Comparison of ENCODE assay signal across 8 cellular contexts in the genomic region with DNA sequence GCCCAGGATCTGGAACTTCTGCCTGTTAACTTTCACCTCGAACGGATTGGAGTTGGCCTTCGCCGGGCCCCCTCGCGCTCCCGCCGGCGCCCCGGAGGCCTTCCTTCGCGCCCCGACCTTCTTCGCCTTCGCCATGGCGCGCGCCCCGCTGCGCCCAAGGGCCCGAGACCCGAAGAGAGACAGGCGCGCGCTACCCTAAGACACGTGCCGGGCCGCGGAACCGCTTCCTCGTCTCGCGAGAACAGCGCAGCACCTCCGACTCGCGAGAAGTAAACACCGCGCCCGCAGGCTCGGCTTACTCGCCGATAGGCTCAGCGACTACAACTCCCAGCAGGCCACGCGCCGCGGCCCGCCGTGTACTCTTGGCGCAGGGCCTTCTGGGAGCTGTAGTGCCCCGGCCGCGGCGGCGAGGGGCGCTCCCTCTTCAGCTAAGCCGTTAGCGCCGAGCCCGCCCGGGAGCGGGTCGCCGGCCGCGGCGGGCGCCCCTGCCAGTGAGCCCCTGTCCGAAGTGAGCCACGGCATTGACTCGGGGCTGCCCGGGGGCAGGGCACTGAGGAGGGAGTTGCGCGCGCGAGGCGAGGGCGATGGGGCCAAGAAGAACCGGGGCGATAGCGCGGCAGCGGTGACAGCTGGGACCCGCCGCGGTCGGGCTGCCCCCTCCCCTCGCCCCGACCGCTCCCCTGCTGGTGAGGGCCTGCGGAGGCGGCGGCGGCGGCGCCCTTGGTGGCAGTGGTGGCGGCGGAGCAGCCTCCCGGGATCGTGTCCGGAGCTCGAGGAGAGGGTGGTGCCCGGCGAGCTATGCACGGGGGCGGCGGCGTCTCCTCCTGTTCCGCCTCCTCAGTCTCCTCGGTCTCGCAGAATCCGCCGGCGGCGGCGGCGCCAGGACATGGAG. TPM values are rescaled to one million over a fixed set of nuclear protein-coding genes. Genes with fewer than 3 reads are reported as not detected.
DNase-seq lines count a peak whose midpoint lies in the region; ATAC-seq, FAIRE-seq and TF ChIP-seq lines count a peak whose summit lies in the region.

A gene (plus strand): TSS at position 387 of the 892 bp plus-strand sequence. CDS start 500 bp downstream, at position 887.
A gene (minus strand): TSS at position 222 of the 892 bp plus-strand sequence. CDS start 87 bp downstream, at position 135.

- peak within 1 kb of the TSS; percentile 94 for H3K27ac ChIP-seq in keratinocyte (ENCODE audit: control insufficient read depth, insufficient read depth, low read length)

- dilution Hi-C loops in keratinocyte (cut with MboI; ENCODE audit: extremely low pct_ligation_motif_present, low sequenced_read_pairs): no loop called here

- peak within 1 kb of the TSS; percentile 99 for H3K9ac ChIP-seq in keratinocyte (ENCODE audit: control insufficient read depth, extremely low read depth, insufficient read depth, low read length)

- TF ChIP-seq CTCF in keratinocyte (optimal IDR thresholded peaks at IDR 0.05 in 1 of 3, IDR thresholded peaks at IDR 0.05 in 1 of 3, conservative IDR thresholded peaks at IDR 0.05 in 1 of 3; ENCODE audit: extremely low read depth in 1 of 3, insufficient read depth in 2 of 3, low read length in 3 of 3): peak in 2 of 3 experiments; percentile 35 to 53

- peak within 1 kb of the TSS; percentile 82 to 96 (median 95) for H3K4me3 ChIP-seq in keratinocyte (ENCODE audit: control insufficient read depth in 2 of 3, extremely low read depth in 1 of 3, insufficient read depth in 2 of 3, low read depth in 1 of 3, low read length in 3 of 3)

- H3K4me2 ChIP-seq in keratinocyte (ENCODE audit: control insufficient read depth, extremely low read depth, insufficient read depth, low read depth, low read length): peak within 1 kb of the TSS; percentile 88

- ATAC-seq in GM19043 (IDR thresholded peaks at IDR 0.05; ENCODE audit: low read depth, unreplicated experiment) (peak; percentile 85), HG03354 (IDR thresholded peaks at IDR 0.05; ENCODE audit: poor library complexity, severe bottlenecking, unreplicated experiment) (peak; percentile 91)
- peak; percentile 92 to 93 for ATAC-seq in activated CD4-positive, CD25-positive, alpha-beta regulatory T cell treated with anti-CD3 and anti-CD28 coated beads, Interleukin-2, amount 50 U/mL, for 24 hours

- no peak for FAIRE-seq in keratinocyte (lab: Jason Lieb, UNC)

- peak within 1 kb of the TSS; percentile 83 for H2AFZ ChIP-seq in keratinocyte (ENCODE audit: control insufficient read depth, low read length)

- H3K9me3 ChIP-seq in keratinocyte (ENCODE audit: control insufficient read depth, low read depth, low read length): no peaks in the 10 kb centered on the region

- peaks cover 13% of the 10 kb centered on the region for H4K20me1 ChIP-seq in keratinocyte (ENCODE audit: control insufficient read depth, extremely low read depth, insufficient read depth, low read length)

- DNase-seq in Ammon's horn (ENCODE audit: low spot score) (peak; percentile 99), NCI-H345 treated with DMSO at 0.1 percent for 48 hours (lab: John Stamatoyannopoulos, UW; ENCODE audit: unreplicated experiment) (peak; percentile 81), cerebellar cortex (ENCODE audit: low spot score) (peak; percentile 97), keratinocyte (ENCODE audit: low read depth, low spot score) (peak; percentile 92)
- peak; percentile 92 to 96 (median 94) for DNase-seq in stimulated activated CD4-positive, alpha-beta T cell treated with anti-CD3 and anti-CD28 coated beads, Interleukin-12 subunit alpha, Interleukin-12 subunit beta, amount 100 ng/mL, for 48 hours (ENCODE audit: low read depth in 2 of 3, low spot score in 1 of 3)

- peaks cover 14% of the 10 kb centered on the region for H3K4me1 ChIP-seq in keratinocyte (ENCODE audit: control insufficient read depth, extremely low read depth, insufficient read depth, low read length)

- H3K79me2 ChIP-seq in keratinocyte (ENCODE audit: control insufficient read depth, insufficient read depth, low read length): peaks cover 45% of the 10 kb centered on the region

- peaks cover under 1 to 15% of the 10 kb centered on the region in 2 experiments for H3K36me3 ChIP-seq in keratinocyte (ENCODE audit: control insufficient read depth in 2 of 2, extremely low read depth in 1 of 2, insufficient read depth in 2 of 2, low read length in 2 of 2)

- no peaks in the 10 kb centered on the region for H3K27me3 ChIP-seq in keratinocyte (ENCODE audit: control insufficient read depth, extremely low read depth, insufficient read depth, low read length)

- no peaks in the 10 kb centered on the region for H3K9me1 ChIP-seq in keratinocyte (ENCODE audit: control insufficient read depth, extremely low read depth, insufficient read depth, low read length)

RNA-seq across cellular contexts. Expression of the first gene that starts in this region (rescaled TPM):
- polyA plus RNA-seq in keratinocyte: 3.8 to 4.8 TPM (median 4.3 TPM) in 3 replicates
- polyA plus RNA-seq in keratinocyte (2011; ENCODE audit: low read depth): 3.9 TPM
- polyA plus RNA-seq in keratinocyte (2011; cell fraction: cytosol; rRNA removed): 4.5 and 5.3 TPM in 2 replicates
- polyA plus RNA-seq in keratinocyte (2011; cell fraction: nucleus; rRNA removed): 6.7 and 7.2 TPM in 2 replicates
- 3.2 and 7.4 TPM in 2 replicates for polyA plus RNA-seq in keratinocyte (2012; ENCODE audit: low replicate concordance)
- polyA minus RNA-seq in keratinocyte: 1.4 to 4.9 TPM (median 4.2 TPM) in 3 replicates
- 4.2 TPM for polyA minus RNA-seq in keratinocyte (2011; cell fraction: cytosol; rRNA and poly(A)+ RNA removed)
- 2.1 and 4.0 TPM in 2 replicates for polyA minus RNA-seq in keratinocyte (2011; cell fraction: nucleus; rRNA and poly(A)+ RNA removed)

RNA-seq across cellular contexts. Expression of the second gene that starts in this region (rescaled TPM):
- polyA plus RNA-seq in keratinocyte: 9.6 to 24.7 TPM (median 21.8 TPM) in 3 replicates
- 56.8 TPM for polyA plus RNA-seq in keratinocyte (2011; ENCODE audit: low read depth)
- 20.2 and 22.1 TPM in 2 replicates for polyA plus RNA-seq in keratinocyte (2011; cell fraction: cytosol; rRNA removed)
- 24.9 and 28.4 TPM in 2 replicates for polyA plus RNA-seq in keratinocyte (2011; cell fraction: nucleus; rRNA removed)
- polyA plus RNA-seq in keratinocyte (2012; ENCODE audit: low replicate concordance): 36.4 and 41.2 TPM in 2 replicates
- 8.3 to 22.6 TPM (median 22.1 TPM) in 3 replicates for polyA minus RNA-seq in keratinocyte
- 15.3 TPM for polyA minus RNA-seq in keratinocyte (2011; cell fraction: cytosol; rRNA and poly(A)+ RNA removed)
- polyA minus RNA-seq in keratinocyte (2011; cell fraction: nucleus; rRNA and poly(A)+ RNA removed): 12.2 and 17.5 TPM in 2 replicates

Comparison
In these comparisons a context has a peak if more than half of its experiments do, and no peak if none do; other contexts are left out.
1. Peak in every context shown above with its lines: DNase-seq, ATAC-seq, H3K4me3 ChIP-seq and H3K27ac ChIP-seq.